Comparison of ENCODE assay signal across 8 cellular contexts in genomic region chr17:8629371-8630226, GRCh38. TPM values are rescaled to one million over a fixed set of nuclear protein-coding genes. Genes with fewer than 3 reads are reported as not detected.
DNase-seq lines count a peak whose midpoint lies in the region; ATAC-seq and TF ChIP-seq lines count a peak whose summit lies in the region.

No MANE protein-coding gene starts in this region.

- peaks cover 4 to 22% (median 10%) of the 10 kb centered on the region in 4 donors for H3K4me1 Mint-ChIP-seq in CD4-positive, CD25-positive, alpha-beta regulatory T cell
- peaks cover 10 to 25% (median 15%) of the 10 kb centered on the region in 4 donors for H3K4me1 Mint-ChIP-seq in naive thymus-derived CD8-positive, alpha-beta T cell

- no peaks in the 10 kb centered on the region for H3K36me3 ChIP-seq in CD4-positive, CD25-positive, alpha-beta regulatory T cell (ENCODE audit: control insufficient read depth, insufficient read depth, low read length)
- H3K36me3 ChIP-seq in KMS-11 (ENCODE audit: insufficient read depth) (no peaks in the 10 kb centered on the region), fibroblast of lung (ENCODE audit: control insufficient read depth, insufficient read depth, low read length) (no peaks in the 10 kb centered on the region)

- H2AFZ ChIP-seq in KMS-11 (ENCODE audit: low read depth) (no peak overlapping the region), fibroblast of lung (ENCODE audit: low read length) (peak overlapping the region; percentile 80)

- H3K79me2 ChIP-seq in KMS-11 (ENCODE audit: insufficient read depth, low read depth) (no peaks in the 10 kb centered on the region), fibroblast of lung (ENCODE audit: control insufficient read depth, insufficient read depth, low read length) (peaks cover 32% of the 10 kb centered on the region)

- H3K27ac Mint-ChIP-seq in CD4-positive, CD25-positive, alpha-beta regulatory T cell, result no peak overlapping the region
- H3K27ac Mint-ChIP-seq in naive thymus-derived CD8-positive, alpha-beta T cell, result peak overlapping the region in 5 of 10 donors; percentile 46 to 92 (median 75)

- H3K36me3 Mint-ChIP-seq in CD4-positive, CD25-positive, alpha-beta regulatory T cell, result no peaks in the 10 kb centered on the region
- H3K36me3 Mint-ChIP-seq in naive thymus-derived CD8-positive, alpha-beta T cell, result no peaks in the 10 kb centered on the region

- no peak overlapping the region for H3K27ac ChIP-seq in CD4-positive, CD25-positive, alpha-beta regulatory T cell (ENCODE audit: insufficient read depth, low read length, poor library complexity, severe bottlenecking)
- H3K27ac ChIP-seq in KMS-11 (no peak overlapping the region), fibroblast of lung (ENCODE audit: insufficient read depth, low read length) (peak overlapping the region; percentile 75)

- H3K9me3 Mint-ChIP-seq in CD4-positive, CD25-positive, alpha-beta regulatory T cell, result peaks cover 0 to 4% (median 0%) of the 10 kb centered on the region in 7 donors
- peaks cover 0 to 3% (median 0%) of the 10 kb centered on the region in 9 donors for H3K9me3 Mint-ChIP-seq in naive thymus-derived CD8-positive, alpha-beta T cell

- no peaks in the 10 kb centered on the region for H4K20me1 ChIP-seq in KMS-11 (ENCODE audit: insufficient read depth)
- H4K20me1 ChIP-seq in fibroblast of lung (ENCODE audit: control insufficient read depth, extremely low read depth, insufficient read depth, low read length), result no peaks in the 10 kb centered on the region

- H3K9me3 ChIP-seq in CD4-positive, CD25-positive, alpha-beta regulatory T cell (ENCODE audit: control insufficient read depth in 2 of 2, low read length in 2 of 2), result no peaks in the 10 kb centered on the region
- H3K9me3 ChIP-seq in fibroblast of lung (ENCODE audit: control insufficient read depth, insufficient read depth, low read depth, low read length), result no peaks in the 10 kb centered on the region

- peak overlapping the region; percentile 49; the same call in 1 of the 2 replicates for H3K9ac ChIP-seq in KMS-11
- H3K9ac ChIP-seq in fibroblast of lung (ENCODE audit: insufficient read depth, low read length), result peak overlapping the region; percentile 77

- no peak for ATAC-seq in CD4-positive, CD25-positive, alpha-beta regulatory T cell (ENCODE audit: low read depth in 2 of 2)
- no peak for ATAC-seq in naive thymus-derived CD8-positive, alpha-beta T cell
- ATAC-seq in HG03521 (IDR thresholded peaks at IDR 0.05; ENCODE audit: unreplicated experiment) (no peak), GM21529 (IDR thresholded peaks at IDR 0.05; ENCODE audit: unreplicated experiment) (no peak)

- H3K27me3 ChIP-seq in CD4-positive, CD25-positive, alpha-beta regulatory T cell (ENCODE audit: control insufficient read depth, insufficient read depth, low read length), result peaks cover 33% of the 10 kb centered on the region
- H3K27me3 ChIP-seq in KMS-11 (ENCODE audit: insufficient read depth, low read depth) (no peaks in the 10 kb centered on the region), fibroblast of lung (ENCODE audit: control insufficient read depth, insufficient read depth, low read length) (no peaks in the 10 kb centered on the region)

- POLR2A ChIA-PET in naive thymus-derived CD8-positive, alpha-beta T cell (lab: Charles Lee), result interaction anchor here (0.5 kb wide), 1 partner anchor 405 kb away, joined by 3 read pairs; no protein-coding TSS in a partner anchor

- peaks cover 23% of the 10 kb centered on the region for H3K4me1 ChIP-seq in CD4-positive, CD25-positive, alpha-beta regulatory T cell (ENCODE audit: control insufficient read depth, insufficient read depth, low read length, poor library complexity, severe bottlenecking)
- H3K4me1 ChIP-seq in KMS-11 (ENCODE audit: low read depth, poor library complexity, severe bottlenecking) (no peaks in the 10 kb centered on the region), fibroblast of lung (ENCODE audit: control insufficient read depth, extremely low read depth, insufficient read depth, low read length) (peaks cover 6% of the 10 kb centered on the region)

- no peak for TF ChIP-seq CTCF in KMS-11 (conservative IDR thresholded peaks at IDR 0.05; ENCODE audit: low read depth, low read length)
- no peak for TF ChIP-seq CTCF in fibroblast of lung (conservative IDR thresholded peaks at IDR 0.05 in 1 of 2, IDR thresholded peaks at IDR 0.05 in 1 of 2; ENCODE audit: low read depth in 1 of 2, low read length in 2 of 2)

- H3K27me3 Mint-ChIP-seq in CD4-positive, CD25-positive, alpha-beta regulatory T cell, result peaks cover 60% of the 10 kb centered on the region
- peaks cover 23 to 49% (median 37%) of the 10 kb centered on the region in 5 donors for H3K27me3 Mint-ChIP-seq in naive thymus-derived CD8-positive, alpha-beta T cell

- H3K4me3 Mint-ChIP-seq in CD4-positive, CD25-positive, alpha-beta regulatory T cell, result peak overlapping the region; percentile 95 to 100 (median 98)
- peak overlapping the region; percentile 94 to 100 (median 98) for H3K4me3 Mint-ChIP-seq in naive thymus-derived CD8-positive, alpha-beta T cell

- H3K4me2 ChIP-seq in KMS-11 (no peak overlapping the region), fibroblast of lung (ENCODE audit: extremely low read depth, insufficient read depth, low read length) (peak overlapping the region; percentile 79)

- DNase-seq in CD4-positive, CD25-positive, alpha-beta regulatory T cell, result peak in 1 of 3 donors; percentile 4
- DNase-seq in activated T-cell treated with anti-CD3 and anti-CD28 coated beads, Interleukin-2, amount 50 U/mL, for 1 hour, result peak; percentile 38
- DNase-seq in fibroblast of lung (ENCODE audit: low read depth in 2 of 2) (peak; percentile 31), GDM1 (lab: John Stamatoyannopoulos, UW) (no peak)
- DNase-seq in naive thymus-derived CD8-positive, alpha-beta T cell, result peak in 4 of 10 donors; percentile 11 to 66 (median 18)

- H3K4me3 ChIP-seq in CD4-positive, CD25-positive, alpha-beta regulatory T cell (ENCODE audit: low read depth, low read length), result no peak overlapping the region
- H3K4me3 ChIP-seq in KMS-11 (IDR thresholded peaks at IDR 0.05; ENCODE audit: insufficient read depth, low read depth, low read length) (no peak overlapping the region), fibroblast of lung (replicated peaks in 1 of 4; ENCODE audit: control extremely low read depth in 1 of 4, insufficient read depth in 1 of 4, low read depth in 3 of 4, low read length in 4 of 4) (peak overlapping the region; percentile 83 to 96 (median 89))

RNA-seq across cellular contexts. Expression of gene MYH10, which starts 0.9 kb away (rescaled TPM):
- total RNA-seq in CD4-positive, CD25-positive, alpha-beta regulatory T cell, result 4.0 TPM
- 1 to 10 TPM in 3 of 4 donors, under 1 TPM in 1; 0.67 to 1.2 (median 1.1) TPM for polyA plus RNA-seq in CD4-positive, CD25-positive, alpha-beta regulatory T cell
- total RNA-seq in fibroblast of lung, result 100 and 104 TPM in 2 replicates
- polyA plus RNA-seq in fibroblast of lung, result 54.6 and 66.2 TPM in 2 replicates
- 56.2 and 63.6 TPM in 2 replicates for polyA plus RNA-seq in fibroblast of lung (2012)
- 41.7 and 72.3 TPM in 2 replicates for polyA minus RNA-seq in fibroblast of lung (ENCODE audit: low replicate concordance)
- total RNA-seq in naive thymus-derived CD8-positive, alpha-beta T cell, result 1 to 10 TPM; 1.7 to 2.5 TPM
- 1 to 10 TPM in 2 of 3 donors, under 1 TPM in 1; 0.56 to 3.1 (median 1.6) TPM for polyA plus RNA-seq in naive thymus-derived CD8-positive, alpha-beta T cell

Comparison
In these comparisons a context has a peak if more than half of its experiments do, and no peak if none do; other contexts are left out.
1. H3K4me3 ChIP-seq: peak in fibroblast of lung (4 of 4); none in CD4-positive, CD25-positive, alpha-beta regulatory T cell (single experiment) and KMS-11 (single experiment).
2. RNA of gene MYH10, which starts 0.9 kb away (total RNA-seq): 100 to 104 TPM in fibroblast of lung; 4.0 TPM in CD4-positive, CD25-positive, alpha-beta regulatory T cell (single experiment) and 1.7 to 2.5 TPM in naive thymus-derived CD8-positive, alpha-beta T cell; every median in the first group is over 10 times any median in the second.